Comparison of ENCODE assay signal across 12 cellular contexts in the genomic region with DNA sequence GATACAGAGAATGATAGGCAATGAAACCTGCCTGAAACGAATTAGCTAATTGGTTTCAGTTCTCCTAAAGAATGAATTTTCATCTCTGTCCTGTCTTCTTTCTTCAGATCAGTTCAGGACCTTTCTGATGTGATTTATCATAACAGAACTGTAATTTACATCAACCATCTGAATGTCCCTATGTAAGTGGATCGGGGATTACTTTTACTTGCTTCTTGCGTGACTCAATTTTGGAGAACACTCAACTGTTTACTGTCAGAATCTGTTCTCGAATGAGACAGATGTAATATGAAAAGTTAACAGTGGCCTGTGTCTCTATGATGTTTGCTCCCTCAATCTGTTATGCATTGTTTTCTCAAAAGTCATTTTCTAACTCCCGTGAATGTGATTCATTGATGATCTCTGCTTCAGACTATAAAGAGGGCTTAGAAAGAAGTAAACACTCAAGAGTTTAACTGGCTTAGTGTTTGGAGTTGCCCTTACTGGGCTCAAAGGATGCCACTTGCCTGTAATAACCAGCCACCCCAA.
DNase-seq lines count a peak whose midpoint lies in the region; ATAC-seq and TF ChIP-seq lines count a peak whose summit lies in the region.
"Had no signal": no experiment of that assay in that cellular context is flagged by ENCODE, and none has a peak within 500 bp of the region (broad histone marks: within the 10 kb centered on the region; RNA-seq: fewer than 3 reads in every experiment).

No MANE protein-coding gene starts in this region.

- H3K4me1 Mint-ChIP-seq in stimulated activated naive CD8-positive, alpha-beta T cell treated with anti-CD3 and anti-CD28 coated beads, Interleukin-15, amount 100 ng/mL, for 72 hours, result no peaks in the 10 kb centered on the region
- H3K4me1 Mint-ChIP-seq in CD4-positive, alpha-beta memory T cell, result peaks cover 0 to 4% (median 0%) of the 10 kb centered on the region in 4 donors

- no peak for DNase-seq in stimulated activated naive CD8-positive, alpha-beta T cell treated with anti-CD3 and anti-CD28 coated beads, Interleukin-15, Interleukin-2, amounts not matched to agents 100 U/mL and 50 U/mL, for 24 hours
- DNase-seq in stimulated activated naive CD8-positive, alpha-beta T cell treated with anti-CD3 and anti-CD28 coated beads, Interleukin-15, amount 100 ng/mL, for 72 hours, result no peak
- DNase-seq in epithelial cell of esophagus (ENCODE audit: low read depth), result peak; percentile 36
- no peak for DNase-seq in CD4-positive, alpha-beta memory T cell
- no peak for DNase-seq in iPS-NIHi7 (ENCODE audit: extremely low spot score)
- DNase-seq in EL, result no peak
- DNase-seq: mucosa of descending colon had no signal

- H3K36me3 ChIP-seq in CD4-positive, alpha-beta memory T cell (ENCODE audit: insufficient read depth, low read length), result no peaks in the 10 kb centered on the region
- H3K36me3 ChIP-seq: gastroesophageal sphincter, HAP-1 had no signal

- no peaks in the 10 kb centered on the region for H3K36me3 Mint-ChIP-seq in CD4-positive, alpha-beta memory T cell

- H3K27me3 ChIP-seq in CD4-positive, alpha-beta memory T cell (ENCODE audit: insufficient read depth, low read length), result no peaks in the 10 kb centered on the region
- H3K27me3 ChIP-seq: gastroesophageal sphincter had no signal

- POLR2A ChIA-PET in CD4-positive, alpha-beta memory T cell (lab: Charles Lee; ENCODE audit: partially characterized antibody), result interaction anchor here (0.6 kb wide), 1 partner anchor 517 kb away, joined by 3 read pairs; no protein-coding TSS in a partner anchor

- CTCF ChIA-PET in CD4-positive, alpha-beta memory T cell (lab: Charles Lee; ENCODE audit: partially characterized antibody), result no interaction called here

- H3K9me3 ChIP-seq in CD4-positive, alpha-beta memory T cell (ENCODE audit: control insufficient read depth in 1 of 2, low read length in 2 of 2), result no peaks in the 10 kb centered on the region
- H3K9me3 ChIP-seq: gastroesophageal sphincter, mucosa of descending colon had no signal

- no peak overlapping the region for H3K4me3 Mint-ChIP-seq in stimulated activated naive CD8-positive, alpha-beta T cell treated with anti-CD3 and anti-CD28 coated beads, Interleukin-15, amount 100 ng/mL, for 72 hours
- no peak overlapping the region for H3K4me3 Mint-ChIP-seq in CD4-positive, alpha-beta memory T cell

- TF ChIP-seq CTCF in epithelial cell of esophagus (IDR thresholded peaks at IDR 0.05; ENCODE audit: insufficient read depth, low read depth, low read length, missing control alignments), result no peak

- ATAC-seq in stimulated activated naive CD8-positive, alpha-beta T cell treated with anti-CD3 and anti-CD28 coated beads, Interleukin-15, Interleukin-2, amounts not matched to agents 100 U/mL and 50 U/mL, for 24 hours, result peak; percentile 28
- ATAC-seq in stimulated activated naive CD8-positive, alpha-beta T cell treated with anti-CD3 and anti-CD28 coated beads, Interleukin-15, amount 100 ng/mL, for 72 hours, result no peak
- ATAC-seq in HG02852 (IDR thresholded peaks at IDR 0.05; ENCODE audit: unreplicated experiment) (peak; percentile 81), GM18867 (IDR thresholded peaks at IDR 0.05; ENCODE audit: unreplicated experiment) (no peak)
- ATAC-seq: gastroesophageal sphincter, mucosa of descending colon had no signal

- H3K9me3 Mint-ChIP-seq in stimulated activated naive CD8-positive, alpha-beta T cell treated with anti-CD3 and anti-CD28 coated beads, Interleukin-15, amount 100 ng/mL, for 72 hours, result peaks cover 12 to 25% of the 10 kb centered on the region in 2 donors
- H3K9me3 Mint-ChIP-seq in CD4-positive, alpha-beta memory T cell, result peaks cover 0 to 7% (median 3%) of the 10 kb centered on the region in 8 donors

- intact Hi-C loops in CD4-positive, alpha-beta memory T cell (cut with micrococcal nuclease), result no loop called here

- H3K4me3 ChIP-seq in epithelial cell of esophagus (ENCODE audit: low read length), result no peak overlapping the region
- no peak overlapping the region for H3K4me3 ChIP-seq in CD4-positive, alpha-beta memory T cell (ENCODE audit: low read length in 2 of 2)
- H3K4me3 ChIP-seq: gastroesophageal sphincter, HAP-1, mucosa of descending colon had no signal

- H3K4me1 ChIP-seq in CD4-positive, alpha-beta memory T cell (ENCODE audit: insufficient read depth, low read length), result no peaks in the 10 kb centered on the region
- H3K4me1 ChIP-seq: gastroesophageal sphincter, HAP-1 had no signal

- H3K27ac Mint-ChIP-seq in stimulated activated naive CD8-positive, alpha-beta T cell treated with anti-CD3 and anti-CD28 coated beads, Interleukin-15, amount 100 ng/mL, for 72 hours, result no peak overlapping the region
- no peak overlapping the region for H3K27ac Mint-ChIP-seq in CD4-positive, alpha-beta memory T cell
- H3K27ac Mint-ChIP-seq: activated naive CD4-positive, alpha-beta T cell treated with anti-CD3 and anti-CD28 coated beads, Interleukin-2, amount 50 U/mL, for 72 hours had no signal

- H3K27ac ChIP-seq in CD4-positive, alpha-beta memory T cell (ENCODE audit: low read depth, low read length), result no peak overlapping the region
- H3K27ac ChIP-seq: gastroesophageal sphincter had no signal

- H3K27me3 Mint-ChIP-seq in stimulated activated naive CD8-positive, alpha-beta T cell treated with anti-CD3 and anti-CD28 coated beads, Interleukin-15, amount 100 ng/mL, for 72 hours, result peaks cover 9% of the 10 kb centered on the region
- H3K27me3 Mint-ChIP-seq in CD4-positive, alpha-beta memory T cell, result peaks cover 9 to 15% of the 10 kb centered on the region in 2 donors

Comparison
In these comparisons a context has a peak if more than half of its experiments do, and no peak if none do; other contexts are left out.
1. ATAC-seq: peak in stimulated activated naive CD8-positive, alpha-beta T cell treated with anti-CD3 and anti-CD28 coated beads, Interleukin-15, Interleukin-2, amounts not matched to agents 100 U/mL and 50 U/mL, for 24 hours (single experiment) and HG02852 (single experiment); none in stimulated activated naive CD8-positive, alpha-beta T cell treated with anti-CD3 and anti-CD28 coated beads, Interleukin-15, amount 100 ng/mL, for 72 hours (single experiment) and GM18867 (single experiment).